Comparison of ENCODE assay signal across 19 cellular contexts in genomic region chr22:22878801-22879674, GRCh38. TPM values are rescaled to one million over a fixed set of nuclear protein-coding genes. Genes with fewer than 3 reads are reported as not detected.
DNase-seq lines count a peak whose midpoint lies in the region; ATAC-seq and TF ChIP-seq lines count a peak whose summit lies in the region.
"Had no signal": no experiment of that assay in that cellular context is flagged by ENCODE, and none has a peak within 500 bp of the region (broad histone marks: within the 10 kb centered on the region; RNA-seq: fewer than 3 reads in every experiment).

No MANE protein-coding gene starts in this region.

- H3K9me3 ChIP-seq in WERI-Rb-1 (ENCODE audit: severe bottlenecking) (no peaks in the 10 kb centered on the region), Caco-2 (no peaks in the 10 kb centered on the region)

- BruUV-seq in Caco-2 (replicated peaks; lab: Mats Ljungman, UMichigan): no TSS peak

- H3K4me1 Mint-ChIP-seq in osteocyte (ENCODE audit: unreplicated experiment) (no peaks in the 10 kb centered on the region), Caco-2 (ENCODE audit: low read depth, unreplicated experiment) (no peaks in the 10 kb centered on the region)

- TF ChIP-seq CTCF in GM06990 (IDR thresholded peaks at IDR 0.05; ENCODE audit: insufficient read depth, low read length, poor library complexity, severe bottlenecking): peak; percentile 48
- TF ChIP-seq CTCF in GM20000 (IDR thresholded peaks at IDR 0.05; ENCODE audit: extremely low read depth, missing control alignments): peak; percentile 18
- peak; percentile 61 for TF ChIP-seq CTCF in WERI-Rb-1 (IDR thresholded peaks at IDR 0.05; ENCODE audit: low read depth, low read length)
- no peak for TF ChIP-seq CTCF in osteocyte (IDR thresholded peaks at IDR 0.05)
- TF ChIP-seq CTCF in Caco-2 (IDR thresholded peaks at IDR 0.05; ENCODE audit: insufficient read depth in 1 of 2, low read depth in 1 of 2, low read length in 1 of 2, severe bottlenecking in 1 of 2, unreplicated experiment in 1 of 2): peak in 1 of 2 experiments; percentile 58

- H3K27ac ChIP-seq in WERI-Rb-1: no peak overlapping the region
- H3K27ac ChIP-seq: ascending aorta, epithelial cell of prostate, GM23248 had no signal

- H3K4me3 Mint-ChIP-seq in osteocyte (ENCODE audit: unreplicated experiment) (no peak overlapping the region), Caco-2 (ENCODE audit: unreplicated experiment) (no peak overlapping the region)
- H3K4me3 Mint-ChIP-seq: activated CD4-positive, alpha-beta T cell treated with anti-CD3 and anti-CD28 coated beads, Interleukin-2, amount 10 ng/mL, durations not matched to agents 7 days and 5 days; CD4-positive, alpha-beta memory T cell had no signal

- H3K27me3 ChIP-seq in GM06990 (replicated peaks; ENCODE audit: control insufficient read depth, insufficient read depth, low read length): no peaks in the 10 kb centered on the region
- peaks cover under 1% of the 10 kb centered on the region for H3K27me3 ChIP-seq in WERI-Rb-1 (ENCODE audit: insufficient read depth, low read depth, severe bottlenecking)
- no peaks in the 10 kb centered on the region for H3K27me3 ChIP-seq in Caco-2 (replicated peaks; ENCODE audit: control insufficient read depth, insufficient read depth, low read length)
- H3K27me3 ChIP-seq: ascending aorta had no signal

- no peak overlapping the region for H3K27ac Mint-ChIP-seq in osteocyte (ENCODE audit: unreplicated experiment)
- H3K27ac Mint-ChIP-seq in Caco-2 (ENCODE audit: unreplicated experiment): no peak overlapping the region
- H3K27ac Mint-ChIP-seq: activated CD4-positive, alpha-beta T cell treated with anti-CD3 and anti-CD28 coated beads, Interleukin-2, amount 10 ng/mL, durations not matched to agents 7 days and 5 days had no signal

- no peak for ATAC-seq in GM18907 (IDR thresholded peaks at IDR 0.05; ENCODE audit: unreplicated experiment)

- CTCF ChIA-PET in Caco-2 (lab: Charles Lee): interaction anchor here (0.6 to 2.3 kb wide), 2 partner anchors 109 to 144 kb away, joined by 7 to 20 read pairs; no protein-coding TSS in a partner anchor

- H3K4me1 ChIP-seq in Caco-2: no peaks in the 10 kb centered on the region
- H3K4me1 ChIP-seq: ascending aorta had no signal

- POLR2A ChIA-PET in Caco-2 (lab: Charles Lee): no interaction called here

- H3K9me3 Mint-ChIP-seq in osteocyte (ENCODE audit: unreplicated experiment) (peaks cover 4% of the 10 kb centered on the region), Caco-2 (ENCODE audit: unreplicated experiment) (no peaks in the 10 kb centered on the region)

- H3K27me3 Mint-ChIP-seq in osteocyte (ENCODE audit: unreplicated experiment) (peaks cover 6% of the 10 kb centered on the region), Caco-2 (ENCODE audit: insufficient read depth, unreplicated experiment) (no peaks in the 10 kb centered on the region)
- H3K27me3 Mint-ChIP-seq: CD4-positive, alpha-beta memory T cell had no signal

- DNase-seq in GM06990 (ENCODE audit: extremely low read depth, insufficient read length): no peak
- DNase-seq in GM20000 (ENCODE audit: low spot score): no peak
- no peak for DNase-seq in WERI-Rb-1
- DNase-seq in osteocyte (ENCODE audit: extremely low spot score, unreplicated experiment): peak; percentile 74
- no peak for DNase-seq in Caco-2
- DNase-seq in middle frontal gyrus (ENCODE audit: extremely low spot score, low spot score): no peak
- DNase-seq: activated CD4-positive, alpha-beta T cell treated with anti-CD3 and anti-CD28 coated beads, Interleukin-2, amount 10 ng/mL, durations not matched to agents 7 days and 5 days; CD4-positive, alpha-beta memory T cell; GM23248; kidney glomerular epithelial cell; NCI-H2107; NCI-H748 treated with DMSO at 0.1 percent for 48 hours; small intestine; stimulated activated naive CD4-positive, alpha-beta T cell treated with Interleukin-2 at 50 U/mL for 16 hours had no signal

- intact Hi-C loops in Caco-2 (cut with micrococcal nuclease; ENCODE audit: unreplicated experiment): loop anchor here (2.0 to 5.0 kb wide), 2 partner anchors 68 to 92 kb away; no protein-coding TSS in a partner anchor

- H3K4me3 ChIP-seq in GM06990 (replicated peaks; ENCODE audit: low read depth, low read length): no peak overlapping the region
- no peak overlapping the region for H3K4me3 ChIP-seq in WERI-Rb-1 (ENCODE audit: low read depth, low read length)
- H3K4me3 ChIP-seq in Caco-2 (ENCODE audit: low read depth, low read length): no peak overlapping the region
- H3K4me3 ChIP-seq: ascending aorta, GM23248 had no signal

- H3K36me3 Mint-ChIP-seq in osteocyte (ENCODE audit: unreplicated experiment) (no peaks in the 10 kb centered on the region), Caco-2 (ENCODE audit: insufficient read depth, unreplicated experiment) (no peaks in the 10 kb centered on the region)
- H3K36me3 Mint-ChIP-seq: CD4-positive, alpha-beta memory T cell had no signal

- H3K36me3 ChIP-seq in GM06990 (ENCODE audit: control insufficient read depth, insufficient read depth, low read length) (no peaks in the 10 kb centered on the region), WERI-Rb-1 (no peaks in the 10 kb centered on the region), Caco-2 (ENCODE audit: control insufficient read depth, insufficient read depth, low read length) (no peaks in the 10 kb centered on the region)
- H3K36me3 ChIP-seq: ascending aorta had no signal

RNA-seq across cellular contexts. Expression of gene IGLL5, which starts 8.6 kb away (rescaled TPM):
- total RNA-seq in osteocyte: not detected in 2 replicates
- total RNA-seq in Caco-2 (2022): not detected in 2 replicates
- total RNA-seq: activated CD4-positive, alpha-beta T cell treated with anti-CD3 and anti-CD28 coated beads, Interleukin-2, amount 10 ng/mL, durations not matched to agents 7 days and 5 days; CD4-positive, alpha-beta memory T cell; GM23248; HT1080; T-helper 2 cell treated with Interferon-gamma antibody and Interleukin-4, amounts not matched to agents 100 ng/mL and 5 ng/mL, for 36 hours had no signal
